16 cellular contexts compared by ENCODE assay signal in genomic region chr2:163723352-163723751, GRCh38. TPM values are rescaled to one million over a fixed set of nuclear protein-coding genes. Genes with fewer than 3 reads are reported as not detected.
DNase-seq lines count a peak whose midpoint lies in the region; ATAC-seq, FAIRE-seq and TF ChIP-seq lines count a peak whose summit lies in the region.
"Had no signal": no experiment of that assay in that cellular context is flagged by ENCODE, and none has a peak within 500 bp of the region (broad histone marks: within the 10 kb centered on the region; RNA-seq: fewer than 3 reads in every experiment).

No MANE protein-coding gene starts in this region.

- no peak overlapping the region for H2AK5ac ChIP-seq in H1 (ENCODE audit: low read depth, low read length)

- H3K27ac Mint-ChIP-seq in naive thymus-derived CD8-positive, alpha-beta T cell = no peak overlapping the region
- H3K27ac Mint-ChIP-seq: CD14-positive monocyte; CD8-positive, alpha-beta T cell had no signal

- no peak overlapping the region for H2BK12ac ChIP-seq in H1 (ENCODE audit: low read depth, low read length)

- H2AFZ ChIP-seq in H1 (ENCODE audit: low read length) = no peak overlapping the region

- H3K79me2 ChIP-seq in H1 (ENCODE audit: control insufficient read depth in 1 of 2, insufficient read depth in 2 of 2, low read length in 2 of 2) = peaks cover 0 to 69% of the 10 kb centered on the region in 2 experiments; a peak in 2 of 4 replicates

- no peaks in the 10 kb centered on the region for H3K9me3 ChIP-seq in H1 (ENCODE audit: insufficient read depth in 2 of 2, low read depth in 1 of 2, low read length in 1 of 2)
- H3K9me3 ChIP-seq in right lobe of liver = no peaks in the 10 kb centered on the region

- H3K9ac ChIP-seq in H1 (replicated peaks in 1 of 4; ENCODE audit: extremely low read depth in 1 of 4, low read depth in 3 of 4, low read length in 3 of 4) = no peak overlapping the region

- peaks cover 0 to 3% (median 0%) of the 10 kb centered on the region in 9 donors for H3K9me3 Mint-ChIP-seq in naive thymus-derived CD8-positive, alpha-beta T cell
- H3K9me3 Mint-ChIP-seq: CD14-positive monocyte; CD8-positive, alpha-beta T cell had no signal

- DNase-seq in D721Med (ENCODE audit: insufficient read length, low spot score) (no peak), NCI-H82 treated with DMSO at 0.1 percent for 48 hours (lab: John Stamatoyannopoulos, UW; ENCODE audit: unreplicated experiment) (peak; percentile 56), H1 (ENCODE audit: low read depth in 1 of 2, low spot score in 2 of 2) (no peak), right lobe of liver (no peak), midbrain (lab: John Stamatoyannopoulos, UW) (no peak)
- no peak for DNase-seq in naive thymus-derived CD8-positive, alpha-beta T cell
- DNase-seq: CD8-positive, alpha-beta T cell; COR-L47; DMS53; GF-D8 had no signal

- ATAC-seq in right lobe of liver = peak; percentile 35 to 82 (median 60)
- ATAC-seq in naive thymus-derived CD8-positive, alpha-beta T cell = no peak
- ATAC-seq in GM19328 (IDR thresholded peaks at IDR 0.05; ENCODE audit: unreplicated experiment) = no peak
- ATAC-seq: CD8-positive, alpha-beta T cell had no signal

- H3K4me3 Mint-ChIP-seq in naive thymus-derived CD8-positive, alpha-beta T cell = no peak overlapping the region
- H3K4me3 Mint-ChIP-seq: CD14-positive monocyte; CD8-positive, alpha-beta T cell had no signal

- H2BK15ac ChIP-seq in H1 (ENCODE audit: low read length) = no peak overlapping the region

- no peaks in the 10 kb centered on the region for H3K36me3 Mint-ChIP-seq in naive thymus-derived CD8-positive, alpha-beta T cell
- H3K36me3 Mint-ChIP-seq: CD14-positive monocyte; CD8-positive, alpha-beta T cell had no signal

- H3K4me3 ChIP-seq in H1 (ENCODE audit: extremely low read depth in 1 of 4, insufficient read depth in 2 of 4, low read depth in 3 of 4, low read length in 4 of 4) (no peak overlapping the region), right lobe of liver (peak overlapping the region in 1 of 3 donors; percentile 4)

- no peak overlapping the region for H4K5ac ChIP-seq in H1 (ENCODE audit: insufficient read length, low read depth, low read length)

- H3K4me1 Mint-ChIP-seq in naive thymus-derived CD8-positive, alpha-beta T cell = no peaks in the 10 kb centered on the region
- H3K4me1 Mint-ChIP-seq: CD14-positive monocyte had no signal

- TF ChIP-seq CTCF in D721Med (IDR thresholded peaks at IDR 0.05; ENCODE audit: insufficient read depth, missing control alignments) (no peak), H1 (IDR thresholded peaks at IDR 0.05; ENCODE audit: control extremely low read depth in 1 of 3, insufficient read depth in 1 of 3, low read depth in 1 of 3, low read length in 3 of 3) (no peak), right lobe of liver (IDR thresholded peaks at IDR 0.05) (no peak)

- no peaks in the 10 kb centered on the region for H3K36me3 ChIP-seq in H1 (ENCODE audit: control insufficient read depth in 2 of 4, insufficient read depth in 4 of 4, low read length in 3 of 4)
- H3K36me3 ChIP-seq in right lobe of liver = no peaks in the 10 kb centered on the region

- H2BK120ac ChIP-seq in H1 (replicated peaks; ENCODE audit: low read depth, low read length) = no peak overlapping the region

- no peak for TF ChIP-seq RAD21 in H1 (IDR thresholded peaks at IDR 0.05 in 1 of 2, conservative IDR thresholded peaks at IDR 0.05 in 1 of 2; ENCODE audit: low read depth in 2 of 2, low read length in 2 of 2)

- H2BK5ac ChIP-seq in H1 (ENCODE audit: low read depth, low read length) = no peak overlapping the region

- POLR2A ChIA-PET in H1 (lab: Charles Lee; ENCODE audit: partially characterized antibody) = interaction anchor here (0.8 kb wide), 1 partner anchor 14 kb away, joined by 3 read pairs; no protein-coding TSS in a partner anchor
- POLR2A ChIA-PET in naive thymus-derived CD8-positive, alpha-beta T cell (lab: Charles Lee) = no interaction called here

- H3K4me2 ChIP-seq in H1 (ENCODE audit: insufficient read depth in 1 of 2, low read depth in 2 of 2, low read length in 2 of 2) = no peak overlapping the region

- TF ChIP-seq EP300 in H1 (IDR thresholded peaks at IDR 0.05; ENCODE audit: borderline replicate concordance in 1 of 2, low read depth in 2 of 2, low read length in 2 of 2) = no peak

- peaks cover 0 to 2% (median 0%) of the 10 kb centered on the region in 5 donors for H3K27me3 Mint-ChIP-seq in naive thymus-derived CD8-positive, alpha-beta T cell

- H3K79me1 ChIP-seq in H1 (ENCODE audit: low read depth, low read length) = 0 out of 2 replicates have a peak, but pooled peaks cover 2% of the 10 kb centered on the region

- H2BK20ac ChIP-seq in H1 (ENCODE audit: low read length) = no peak overlapping the region

- H3K27ac ChIP-seq in H1 (ENCODE audit: low read depth, low read length) = no peak overlapping the region
- no peak overlapping the region for H3K27ac ChIP-seq in right lobe of liver
- H3K27ac ChIP-seq: 22Rv1 had no signal

- no peaks in the 10 kb centered on the region; a peak in 1 of 7 replicates for H3K27me3 ChIP-seq in H1 (replicated peaks in 1 of 4; ENCODE audit: control insufficient read depth in 3 of 4, extremely low read depth in 1 of 4, insufficient read depth in 3 of 4, low read length in 3 of 4)
- H3K27me3 ChIP-seq in right lobe of liver = no peaks in the 10 kb centered on the region

- CTCF ChIA-PET in H1 (lab: Charles Lee; ENCODE audit: partially characterized antibody) = interaction anchor here (1.7 kb wide), 1 partner anchor 12 kb away, joined by 4 read pairs; the partner anchor contains the start of gene FIGN

- H3K4me1 ChIP-seq in H1 (replicated peaks in 1 of 4; ENCODE audit: control insufficient read depth in 3 of 4, insufficient read depth in 4 of 4, low read length in 3 of 4) (no peaks in the 10 kb centered on the region; a peak in 1 of 7 replicates), right lobe of liver (peaks cover 0 to 6% (median 0%) of the 10 kb centered on the region in 4 donors)

- TF ChIP-seq POLR2A in H1 (IDR thresholded peaks at IDR 0.05; ENCODE audit: control extremely low read depth in 1 of 2, low read depth in 2 of 2, low read length in 2 of 2) (no peak), right lobe of liver (IDR thresholded peaks at IDR 0.05) (no peak)

- intact Hi-C loops in right lobe of liver (cut with DNase I) = no loop called here

- no peak overlapping the region for H3K18ac ChIP-seq in H1 (ENCODE audit: extremely low read depth, low read length)

- H3K23me2 ChIP-seq in H1 (ENCODE audit: low read depth, low read length) = no peaks in the 10 kb centered on the region; the same call in 1 of the 2 replicates

- peaks cover 2 to 3% of the 10 kb centered on the region in 2 experiments for H4K20me1 ChIP-seq in H1 (replicated peaks in 1 of 2; ENCODE audit: control insufficient read depth in 1 of 2, insufficient read depth in 2 of 2, low read length in 2 of 2)

- H3K4ac ChIP-seq in H1 (replicated peaks; ENCODE audit: insufficient read length, low read depth, low read length) = no peak overlapping the region

- WGBS in H1 (ENCODE audit: extremely low coverage in 1 of 2, insufficient coverage in 1 of 2, insufficient read length in 1 of 2, insufficient replicate concordance in 2 of 2, low coverage in 1 of 2, low lambda C conversion rate in 2 of 2, missing lambda C conversion rate in 1 of 2), 2 experiments = 97% methylated on average over 3 of the region's 3 CpGs; no CpG with 5 or more reads in 1 of the 2 experiments
- WGBS in right lobe of liver (ENCODE audit: insufficient coverage, low coverage, low lambda C conversion rate, missing lambda C conversion rate) = 14% methylated on average over 3 of the region's 3 CpGs

- FAIRE-seq in D721Med (lab: Jason Lieb, UNC) = peak; percentile 48
- peak; percentile 13 for FAIRE-seq in H1 (lab: Jason Lieb, UNC)
- FAIRE-seq: GM19239, H54 had no signal

- no peak overlapping the region for H4K91ac ChIP-seq in H1 (replicated peaks; ENCODE audit: insufficient read length, low read length)

- H3K23ac ChIP-seq in H1 (ENCODE audit: insufficient read length) = no peak overlapping the region

- H4K8ac ChIP-seq in H1 (ENCODE audit: extremely low read depth, insufficient read depth, low read length) = no peak overlapping the region

- no peak overlapping the region for H3K56ac ChIP-seq in H1 (replicated peaks; ENCODE audit: insufficient read length, low read depth, low read length)

- H3K14ac ChIP-seq in H1 (ENCODE audit: insufficient read length) = no peak overlapping the region

TF ChIP-seq in H1, 55 proteins besides CTCF, POLR2A, EP300 and RAD21 (continues in another document):
- TF ChIP-seq CEBPB (IDR thresholded peaks at IDR 0.05; ENCODE audit: low read depth, low read length) = peak; percentile 68; the same call in 1 of the 2 replicates
- no peak for TF ChIP-seq RBBP5 (IDR thresholded peaks at IDR 0.05; ENCODE audit: borderline replicate concordance, low read depth, low read length)
- TF ChIP-seq CTBP2 (IDR thresholded peaks at IDR 0.05; ENCODE audit: borderline replicate concordance, insufficient read depth, insufficient read length, low read length) = no peak

RNA-seq across cellular contexts. Expression of gene FIGN, which starts 12.5 kb away (rescaled TPM):
- 21.5 and 22.8 TPM in 2 replicates for total RNA-seq in H1 (2021; fragmentation: NEBNext Ultra II Directional; extraction: Animal tissue kit (Norgen Biotek cat#: 25700))
- 5.0 and 6.0 TPM in 2 replicates for polyA plus RNA-seq in H1 (2011; rRNA removed)
- 5.5 TPM for polyA plus RNA-seq in H1 (2011; cell fraction: cytosol; rRNA removed)
- 11.5 TPM for polyA plus RNA-seq in H1 (2011; cell fraction: nucleus; rRNA removed)
- polyA plus RNA-seq in H1 (2012, experiment 1 of 2) = 5.0 to 10.1 TPM (median 7.2 TPM) in 4 replicates
- 0.42 TPM for polyA plus RNA-seq in H1 (2012, experiment 2 of 2)
- polyA plus RNA-seq in H1 (2013, experiment 1 of 2) = 6.6 TPM
- polyA plus RNA-seq in H1 (2013, experiment 2 of 2) = 6.6 TPM
- polyA minus RNA-seq in H1 (2011; rRNA and poly(A)+ RNA removed) = 17.7 and 19.0 TPM in 2 replicates
- polyA minus RNA-seq in H1 (2011; cell fraction: cytosol; rRNA and poly(A)+ RNA removed) = 10.5 TPM
- polyA minus RNA-seq in H1 (2011; cell fraction: nucleus; rRNA and poly(A)+ RNA removed) = 25.1 TPM
- total RNA-seq in right lobe of liver = 1 to 10 TPM; 2.8 to 9.2 (median 5.1) TPM
- not detected for total RNA-seq in naive thymus-derived CD8-positive, alpha-beta T cell
- not detected for polyA plus RNA-seq in naive thymus-derived CD8-positive, alpha-beta T cell
- total RNA-seq: CD8-positive, alpha-beta T cell; HT-29 had no signal
- polyA plus RNA-seq: CD14-positive monocyte had no signal

Comparison
In these comparisons a context has a peak if more than half of its experiments do, and no peak if none do; other contexts are left out.
1. ATAC-seq: peak in right lobe of liver (4 of 4); none in naive thymus-derived CD8-positive, alpha-beta T cell (0 of 2) and GM19328 (single experiment).